8 cellular contexts compared by ENCODE assay signal in genomic region chr16:18926189-18926865, GRCh38. TPM values are rescaled to one million over a fixed set of nuclear protein-coding genes. Genes with fewer than 3 reads are reported as not detected.
DNase-seq lines count a peak whose midpoint lies in the region; ATAC-seq, FAIRE-seq and TF ChIP-seq lines count a peak whose summit lies in the region.
"Not testable (repeated sequence)": the region's sequence is repeated elsewhere in the genome, so short reads cannot be mapped to it uniquely, and the experiment has no call there.

Gene SMG1, minus strand, starts transcription at chr16:18926408. Its CDS starts 367 bp downstream, at chr16:18926041.

- not testable (repeated sequence) for H3K36me3 ChIP-seq in keratinocyte (ENCODE audit: control insufficient read depth in 2 of 2, extremely low read depth in 1 of 2, insufficient read depth in 2 of 2, low read length in 2 of 2)

- peak within 1 kb of the TSS; percentile 98 for H3K27ac ChIP-seq in keratinocyte (ENCODE audit: control insufficient read depth, insufficient read depth, low read length)

- dilution Hi-C loops in keratinocyte (cut with MboI; ENCODE audit: extremely low pct_ligation_motif_present, low sequenced_read_pairs), result not testable (repeated sequence)

- peaks cover 39% of the 10 kb centered on the region for H3K79me2 ChIP-seq in keratinocyte (ENCODE audit: control insufficient read depth, insufficient read depth, low read length)

- DNase-seq in Ammon's horn (ENCODE audit: low spot score), result peak; percentile 90
- peak; percentile 89 for DNase-seq in NCI-H460 (ENCODE audit: extremely low read depth, low read depth)
- peak; percentile 88 for DNase-seq in activated CD4-positive, alpha-beta T cell treated with anti-CD3 and anti-CD28 coated beads for 1 hour
- DNase-seq in cerebellar nuclear complex (lab: John Stamatoyannopoulos, UW), result peak; percentile 41 to 59
- peak; percentile 96 for DNase-seq in keratinocyte (ENCODE audit: low read depth, low spot score)
- peak; percentile 93 to 95 (median 94) for DNase-seq in stimulated activated CD4-positive, alpha-beta T cell treated with anti-CD3 and anti-CD28 coated beads, Interleukin-12 subunit alpha, Interleukin-12 subunit beta, amount 100 ng/mL, for 48 hours (ENCODE audit: low read depth in 2 of 3, low spot score in 1 of 3)

- ATAC-seq in HG03432 (IDR thresholded peaks at IDR 0.05; ENCODE audit: unreplicated experiment), result peak; percentile 86

- not testable (repeated sequence) for H3K27me3 ChIP-seq in keratinocyte (ENCODE audit: control insufficient read depth, extremely low read depth, insufficient read depth, low read length)

- peak; percentile 80 for TF ChIP-seq POLR2A in GM19193 (IDR thresholded peaks at IDR 0.05; ENCODE audit: extremely low read depth, insufficient read depth, insufficient read length)

- H3K4me3 ChIP-seq in keratinocyte (ENCODE audit: control insufficient read depth in 2 of 3, extremely low read depth in 1 of 3, insufficient read depth in 2 of 3, low read depth in 1 of 3, low read length in 3 of 3), result peak within 1 kb of the TSS; percentile 57 to 86 (median 78)

- TF ChIP-seq CTCF in keratinocyte (optimal IDR thresholded peaks at IDR 0.05 in 1 of 3, IDR thresholded peaks at IDR 0.05 in 1 of 3, conservative IDR thresholded peaks at IDR 0.05 in 1 of 3; ENCODE audit: extremely low read depth in 1 of 3, insufficient read depth in 2 of 3, low read length in 3 of 3), result not testable (repeated sequence)

- H3K4me2 ChIP-seq in keratinocyte (ENCODE audit: control insufficient read depth, extremely low read depth, insufficient read depth, low read depth, low read length), result peak within 1 kb of the TSS; percentile 81

- H3K4me1 ChIP-seq in keratinocyte (ENCODE audit: control insufficient read depth, extremely low read depth, insufficient read depth, low read length), result not testable (repeated sequence)

- not testable (repeated sequence) for H3K9me3 ChIP-seq in keratinocyte (ENCODE audit: control insufficient read depth, low read depth, low read length)

- H4K20me1 ChIP-seq in keratinocyte (ENCODE audit: control insufficient read depth, extremely low read depth, insufficient read depth, low read length), result not testable (repeated sequence)

- not testable (repeated sequence) for FAIRE-seq in keratinocyte (lab: Jason Lieb, UNC)

- H3K9me1 ChIP-seq in keratinocyte (ENCODE audit: control insufficient read depth, extremely low read depth, insufficient read depth, low read length), result not testable (repeated sequence)

- peak within 1 kb of the TSS; percentile 94 for H3K9ac ChIP-seq in keratinocyte (ENCODE audit: control insufficient read depth, extremely low read depth, insufficient read depth, low read length)

- H2AFZ ChIP-seq in keratinocyte (ENCODE audit: control insufficient read depth, low read length), result peak within 1 kb of the TSS; percentile 49

RNA-seq across cellular contexts. Expression of gene SMG1, which starts in this region (rescaled TPM):
- total RNA-seq in NCI-H460 (2014; rRNA removed; shearing (Covaris generic)), result 30.7 and 34.4 TPM in 2 replicates
- polyA plus RNA-seq in NCI-H460 (2014; cell fraction: nucleus; rRNA removed), result 13.1 and 24.8 TPM in 2 replicates
- 26.6 to 34.2 TPM (median 27.6 TPM) in 3 replicates for polyA plus RNA-seq in keratinocyte
- polyA plus RNA-seq in keratinocyte (2011; ENCODE audit: low read depth), result 21.6 TPM
- polyA plus RNA-seq in keratinocyte (2011; cell fraction: cytosol; rRNA removed), result 10.2 and 19.2 TPM in 2 replicates
- polyA plus RNA-seq in keratinocyte (2011; cell fraction: nucleus; rRNA removed), result 64.7 and 80.2 TPM in 2 replicates
- 17.2 and 17.5 TPM in 2 replicates for polyA plus RNA-seq in keratinocyte (2012; ENCODE audit: low replicate concordance)
- polyA minus RNA-seq in keratinocyte, result 77.6 to 221 TPM (median 119 TPM) in 3 replicates
- 28.2 TPM for polyA minus RNA-seq in keratinocyte (2011; cell fraction: cytosol; rRNA and poly(A)+ RNA removed)
- 171 and 294 TPM in 2 replicates for polyA minus RNA-seq in keratinocyte (2011; cell fraction: nucleus; rRNA and poly(A)+ RNA removed)

Comparison
In these comparisons a context has a peak if more than half of its experiments do, and no peak if none do; other contexts are left out.
1. Peak in every context shown above with its lines: DNase-seq, ATAC-seq, H3K4me3 ChIP-seq and H3K27ac ChIP-seq.